1 cellular context compared by ENCODE assay signal in genomic region chr15:96170616-96171270, GRCh38.
TF ChIP-seq lines count a peak whose summit lies in the region.

No MANE protein-coding gene starts in this region.

TF ChIP-seq in HepG2, 621 proteins besides CTCF, POLR2A, EP300 and RAD21 (continued from another document and continues in another):
- TF ChIP-seq MED8 (CRISPR knock-in tag; IDR thresholded peaks at IDR 0.05; ENCODE audit: insufficient replicate concordance) (no peak), NAIF1 (CRISPR knock-in tag; IDR thresholded peaks at IDR 0.05; ENCODE audit: borderline replicate concordance) (no peak), ONECUT2 (CRISPR knock-in tag; IDR thresholded peaks at IDR 0.05) (peak; percentile 95), SETDB1 (CRISPR knock-in tag; IDR thresholded peaks at IDR 0.05; ENCODE audit: borderline replicate concordance) (no peak), RFXANK (CRISPR knock-in tag; IDR thresholded peaks at IDR 0.05) (no peak), MXD4 (CRISPR knock-in tag; IDR thresholded peaks at IDR 0.05) (no peak), ZNF33A (CRISPR knock-in tag; IDR thresholded peaks at IDR 0.05; ENCODE audit: borderline replicate concordance) (no peak), FOXK1 (CRISPR knock-in tag; IDR thresholded peaks at IDR 0.05; ENCODE audit: borderline replicate concordance, low read depth) (no peak), MYNN (CRISPR knock-in tag; IDR thresholded peaks at IDR 0.05; ENCODE audit: low read depth) (no peak), THAP11 (CRISPR knock-in tag; IDR thresholded peaks at IDR 0.05) (0 out of 2 replicates have a peak, but pooled peaks have one; percentile 7), ZNF350 (CRISPR knock-in tag; IDR thresholded peaks at IDR 0.05; ENCODE audit: borderline replicate concordance, low read depth) (no peak), U2AF1 (optimal IDR thresholded peaks at IDR 0.05; ENCODE audit: low read depth, low read length) (no peak), ZNF253 (CRISPR knock-in tag; IDR thresholded peaks at IDR 0.05; ENCODE audit: borderline replicate concordance) (no peak), GATAD2A (CRISPR knock-in tag; IDR thresholded peaks at IDR 0.05) (peak; percentile 79), SIX4 (CRISPR knock-in tag; IDR thresholded peaks at IDR 0.05) (no peak), ZNF556 (CRISPR knock-in tag; IDR thresholded peaks at IDR 0.05; ENCODE audit: borderline replicate concordance) (no peak), IRF9 (CRISPR knock-in tag; IDR thresholded peaks at IDR 0.05; ENCODE audit: borderline replicate concordance) (no peak), FUBP1 (CRISPR knock-in tag; IDR thresholded peaks at IDR 0.05; ENCODE audit: borderline replicate concordance) (no peak), ZBTB4 (CRISPR knock-in tag; IDR thresholded peaks at IDR 0.05; ENCODE audit: borderline replicate concordance) (no peak), ATF7 (IDR thresholded peaks at IDR 0.05) (no peak), ATF7 (CRISPR knock-in tag; IDR thresholded peaks at IDR 0.05) (no peak), NFE2L2 (IDR thresholded peaks at IDR 0.05; ENCODE audit: low read length) (no peak), ZFY (CRISPR knock-in tag; IDR thresholded peaks at IDR 0.05) (no peak), ZNF652 (CRISPR knock-in tag; IDR thresholded peaks at IDR 0.05; ENCODE audit: borderline replicate concordance, low read depth) (no peak), ZNF704 (CRISPR knock-in tag; IDR thresholded peaks at IDR 0.05; ENCODE audit: borderline replicate concordance) (no peak), ZNF788 (CRISPR knock-in tag; IDR thresholded peaks at IDR 0.05; ENCODE audit: borderline replicate concordance) (no peak), ZNF180 (CRISPR knock-in tag; IDR thresholded peaks at IDR 0.05; ENCODE audit: borderline replicate concordance, low read depth) (no peak), SMAD1 (CRISPR knock-in tag; IDR thresholded peaks at IDR 0.05; ENCODE audit: borderline replicate concordance, low read depth) (no peak), ZBTB7B (CRISPR knock-in tag; IDR thresholded peaks at IDR 0.05) (no peak), ZNF580 (CRISPR knock-in tag; IDR thresholded peaks at IDR 0.05; ENCODE audit: borderline replicate concordance, low read depth) (no peak), MTERF4 (CRISPR knock-in tag; IDR thresholded peaks at IDR 0.05) (no peak), ZNF296 (CRISPR knock-in tag; conservative IDR thresholded peaks at IDR 0.05) (no peak), IRF2 (CRISPR knock-in tag; IDR thresholded peaks at IDR 0.05) (no peak)
- TF ChIP-seq, protein P1, sequence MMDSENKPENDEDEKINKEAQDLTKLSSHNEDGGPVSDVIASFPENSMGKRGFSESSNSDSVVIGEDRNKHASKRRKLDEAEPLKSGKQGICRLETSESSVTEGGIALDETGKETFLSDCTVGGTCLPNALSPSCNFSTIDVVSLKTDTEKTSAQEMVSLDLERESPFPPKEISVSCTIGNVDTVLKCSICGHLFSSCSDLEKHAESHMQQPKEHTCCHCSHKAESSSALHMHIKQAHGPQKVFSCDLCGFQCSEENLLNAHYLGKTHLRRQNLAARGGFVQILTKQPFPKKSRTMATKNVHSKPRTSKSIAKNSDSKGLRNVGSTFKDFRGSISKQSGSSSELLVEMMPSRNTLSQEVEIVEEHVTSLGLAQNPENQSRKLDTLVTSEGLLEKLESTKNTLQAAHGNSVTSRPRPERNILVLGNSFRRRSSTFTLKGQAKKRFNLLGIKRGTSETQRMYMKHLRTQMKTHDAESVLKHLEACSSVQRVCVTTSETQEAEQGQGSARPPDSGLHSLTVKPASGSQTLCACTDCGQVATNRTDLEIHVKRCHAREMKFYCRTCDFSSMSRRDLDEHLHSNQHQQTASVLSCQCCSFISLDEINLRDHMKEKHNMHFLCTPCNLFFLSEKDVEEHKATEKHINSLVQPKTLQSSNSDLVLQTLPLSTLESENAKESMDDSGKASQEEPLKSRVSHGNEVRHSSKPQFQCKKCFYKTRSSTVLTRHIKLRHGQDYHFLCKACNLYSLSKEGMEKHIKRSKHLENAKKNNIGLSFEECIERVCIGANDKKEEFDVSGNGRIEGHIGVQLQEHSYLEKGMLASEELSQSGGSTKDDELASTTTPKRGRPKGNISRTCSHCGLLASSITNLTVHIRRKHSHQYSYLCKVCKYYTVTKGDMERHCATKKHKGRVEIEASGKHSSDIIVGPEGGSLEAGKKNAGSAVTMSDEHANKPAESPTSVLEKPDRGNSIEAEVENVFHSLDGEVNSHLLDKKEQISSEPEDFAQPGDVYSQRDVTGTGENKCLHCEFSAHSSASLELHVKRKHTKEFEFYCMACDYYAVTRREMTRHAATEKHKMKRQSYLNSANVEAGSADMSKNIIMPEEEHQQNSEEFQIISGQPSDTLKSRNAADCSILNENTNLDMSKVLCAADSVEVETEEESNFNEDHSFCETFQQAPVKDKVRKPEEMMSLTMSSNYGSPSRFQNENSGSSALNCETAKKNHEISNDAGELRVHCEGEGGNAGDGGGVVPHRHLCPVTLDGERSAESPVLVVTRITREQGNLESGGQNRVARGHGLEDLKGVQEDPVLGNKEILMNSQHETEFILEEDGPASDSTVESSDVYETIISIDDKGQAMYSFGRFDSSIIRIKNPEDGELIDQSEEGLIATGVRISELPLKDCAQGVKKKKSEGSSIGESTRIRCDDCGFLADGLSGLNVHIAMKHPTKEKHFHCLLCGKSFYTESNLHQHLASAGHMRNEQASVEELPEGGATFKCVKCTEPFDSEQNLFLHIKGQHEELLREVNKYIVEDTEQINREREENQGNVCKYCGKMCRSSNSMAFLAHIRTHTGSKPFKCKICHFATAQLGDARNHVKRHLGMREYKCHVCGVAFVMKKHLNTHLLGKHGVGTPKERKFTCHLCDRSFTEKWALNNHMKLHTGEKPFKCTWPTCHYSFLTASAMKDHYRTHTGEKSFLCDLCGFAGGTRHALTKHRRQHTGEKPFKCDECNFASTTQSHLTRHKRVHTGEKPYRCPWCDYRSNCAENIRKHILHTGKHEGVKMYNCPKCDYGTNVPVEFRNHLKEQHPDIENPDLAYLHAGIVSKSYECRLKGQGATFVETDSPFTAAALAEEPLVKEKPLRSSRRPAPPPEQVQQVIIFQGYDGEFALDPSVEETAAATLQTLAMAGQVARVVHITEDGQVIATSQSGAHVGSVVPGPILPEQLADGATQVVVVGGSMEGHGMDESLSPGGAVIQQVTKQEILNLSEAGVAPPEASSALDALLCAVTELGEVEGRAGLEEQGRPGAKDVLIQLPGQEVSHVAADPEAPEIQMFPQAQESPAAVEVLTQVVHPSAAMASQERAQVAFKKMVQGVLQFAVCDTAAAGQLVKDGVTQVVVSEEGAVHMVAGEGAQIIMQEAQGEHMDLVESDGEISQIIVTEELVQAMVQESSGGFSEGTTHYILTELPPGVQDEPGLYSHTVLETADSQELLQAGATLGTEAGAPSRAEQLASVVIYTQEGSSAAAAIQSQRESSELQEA (CRISPR knock-in tag; IDR thresholded peaks at IDR 0.05; ENCODE audit: not compliant biosample characterization): no peak
- TF ChIP-seq, protein P2, sequence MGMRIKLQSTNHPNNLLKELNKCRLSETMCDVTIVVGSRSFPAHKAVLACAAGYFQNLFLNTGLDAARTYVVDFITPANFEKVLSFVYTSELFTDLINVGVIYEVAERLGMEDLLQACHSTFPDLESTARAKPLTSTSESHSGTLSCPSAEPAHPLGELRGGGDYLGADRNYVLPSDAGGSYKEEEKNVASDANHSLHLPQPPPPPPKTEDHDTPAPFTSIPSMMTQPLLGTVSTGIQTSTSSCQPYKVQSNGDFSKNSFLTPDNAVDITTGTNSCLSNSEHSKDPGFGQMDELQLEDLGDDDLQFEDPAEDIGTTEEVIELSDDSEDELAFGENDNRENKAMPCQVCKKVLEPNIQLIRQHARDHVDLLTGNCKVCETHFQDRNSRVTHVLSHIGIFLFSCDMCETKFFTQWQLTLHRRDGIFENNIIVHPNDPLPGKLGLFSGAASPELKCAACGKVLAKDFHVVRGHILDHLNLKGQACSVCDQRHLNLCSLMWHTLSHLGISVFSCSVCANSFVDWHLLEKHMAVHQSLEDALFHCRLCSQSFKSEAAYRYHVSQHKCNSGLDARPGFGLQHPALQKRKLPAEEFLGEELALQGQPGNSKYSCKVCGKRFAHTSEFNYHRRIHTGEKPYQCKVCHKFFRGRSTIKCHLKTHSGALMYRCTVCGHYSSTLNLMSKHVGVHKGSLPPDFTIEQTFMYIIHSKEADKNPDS (CRISPR knock-in tag; IDR thresholded peaks at IDR 0.05): peak; percentile 60; the same call in 1 of the 2 replicates
- TF ChIP-seq, protein P3, sequence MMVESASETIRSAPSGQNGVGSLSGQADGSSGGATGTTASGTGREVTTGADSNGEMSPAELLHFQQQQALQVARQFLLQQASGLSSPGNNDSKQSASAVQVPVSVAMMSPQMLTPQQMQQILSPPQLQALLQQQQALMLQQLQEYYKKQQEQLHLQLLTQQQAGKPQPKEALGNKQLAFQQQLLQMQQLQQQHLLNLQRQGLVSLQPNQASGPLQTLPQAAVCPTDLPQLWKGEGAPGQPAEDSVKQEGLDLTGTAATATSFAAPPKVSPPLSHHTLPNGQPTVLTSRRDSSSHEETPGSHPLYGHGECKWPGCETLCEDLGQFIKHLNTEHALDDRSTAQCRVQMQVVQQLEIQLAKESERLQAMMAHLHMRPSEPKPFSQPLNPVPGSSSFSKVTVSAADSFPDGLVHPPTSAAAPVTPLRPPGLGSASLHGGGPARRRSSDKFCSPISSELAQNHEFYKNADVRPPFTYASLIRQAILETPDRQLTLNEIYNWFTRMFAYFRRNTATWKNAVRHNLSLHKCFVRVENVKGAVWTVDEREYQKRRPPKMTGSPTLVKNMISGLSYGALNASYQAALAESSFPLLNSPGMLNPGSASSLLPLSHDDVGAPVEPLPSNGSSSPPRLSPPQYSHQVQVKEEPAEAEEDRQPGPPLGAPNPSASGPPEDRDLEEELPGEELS (CRISPR knock-in tag; IDR thresholded peaks at IDR 0.05): peak; percentile 65
